8 cellular contexts compared by ENCODE assay signal in the genomic region with DNA sequence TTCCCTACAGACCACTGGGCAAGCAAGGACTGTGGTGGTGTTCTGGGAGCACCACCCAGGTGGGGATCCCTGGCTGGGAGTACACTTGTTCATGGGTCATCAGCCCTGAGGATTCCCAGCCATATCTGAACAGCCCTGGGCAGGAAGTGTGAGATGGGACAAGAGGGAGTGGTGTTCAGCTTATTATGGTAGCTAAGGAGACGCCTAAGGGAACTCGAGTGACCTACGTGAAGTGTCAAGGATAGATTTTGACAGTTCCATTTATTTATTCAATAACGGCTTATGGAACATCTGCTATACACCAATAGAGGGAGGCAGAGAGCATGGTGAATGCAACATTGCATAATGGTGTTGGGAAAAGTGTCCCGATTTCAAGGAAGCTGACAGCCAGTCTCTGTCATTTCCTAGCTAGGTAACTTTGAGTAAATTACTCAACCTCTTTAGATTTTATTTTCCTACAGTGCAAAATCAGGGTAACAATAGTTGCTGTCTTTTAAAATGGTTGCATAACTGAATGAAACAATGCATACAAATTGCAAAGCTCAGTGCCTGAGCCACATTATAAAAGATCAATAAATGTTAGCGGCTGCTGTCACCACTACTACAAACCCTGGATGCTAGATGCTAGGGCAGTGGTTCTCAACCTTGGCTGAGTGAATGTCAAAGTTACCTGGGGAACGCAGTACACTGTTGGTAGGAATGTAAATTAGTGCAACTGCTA.
DNase-seq lines count a peak whose midpoint lies in the region; ATAC-seq, FAIRE-seq and TF ChIP-seq lines count a peak whose summit lies in the region.

No MANE protein-coding gene starts in this region.

- ATAC-seq in HepG2 (peak; percentile 74), GM18909 (IDR thresholded peaks at IDR 0.05; ENCODE audit: poor library complexity, unreplicated experiment) (no peak), HG03039 (IDR thresholded peaks at IDR 0.05; ENCODE audit: unreplicated experiment) (no peak), HG03045 (IDR thresholded peaks at IDR 0.05; ENCODE audit: unreplicated experiment) (no peak)

- H3K4me1 Mint-ChIP-seq in MCF 10A (ENCODE audit: insufficient read depth, unreplicated experiment): no peaks in the 10 kb centered on the region

- H3K27ac ChIP-seq in KMS-11 (no peak overlapping the region), HepG2 (ENCODE audit: extremely low read length, insufficient read depth, low read length) (no peak overlapping the region)

- TF ChIP-seq CTCF in KMS-11 (conservative IDR thresholded peaks at IDR 0.05; ENCODE audit: low read depth, low read length) (peak; percentile 89), MCF 10A (IDR thresholded peaks at IDR 0.05; ENCODE audit: unreplicated experiment) (peak; percentile 27), HepG2 (CRISPR knock-in tag; IDR thresholded peaks at IDR 0.05) (peak; percentile 72)

- H3K36me3 ChIP-seq in KMS-11 (ENCODE audit: insufficient read depth) (no peaks in the 10 kb centered on the region), HepG2 (replicated peaks in 1 of 2; ENCODE audit: control insufficient read depth in 1 of 2, insufficient read depth in 2 of 2, low read length in 2 of 2) (no peaks in the 10 kb centered on the region)

- no TSS peak for BruUV-seq in MCF 10A (replicated peaks; lab: Mats Ljungman, UMichigan)
- BruUV-seq in HepG2 (replicated peaks; lab: Mats Ljungman, UMichigan): no TSS peak

- H3K4me3 ChIP-seq in KMS-11 (IDR thresholded peaks at IDR 0.05; ENCODE audit: insufficient read depth, low read depth, low read length): no peak overlapping the region
- H3K4me3 ChIP-seq in HepG2 (replicated peaks in 1 of 3; ENCODE audit: insufficient read depth in 1 of 3, low read depth in 2 of 3, low read length in 3 of 3): no peak overlapping the region

- H3K4me3 Mint-ChIP-seq in MCF 10A (ENCODE audit: unreplicated experiment): no peak overlapping the region

- H3K27me3 ChIP-seq in KMS-11 (ENCODE audit: insufficient read depth, low read depth) (no peaks in the 10 kb centered on the region), HepG2 (ENCODE audit: control insufficient read depth in 1 of 2, insufficient read depth in 2 of 2, low read length in 2 of 2) (peaks cover 0 to 3% of the 10 kb centered on the region in 2 experiments; a peak in 2 of 5 replicates)

- WGBS in HepG2 (ENCODE audit: low lambda C conversion rate): 14% methylated on average over 7 of the region's 7 CpGs

- H3K9ac ChIP-seq in KMS-11: no peak overlapping the region
- H3K9ac ChIP-seq in HepG2 (ENCODE audit: insufficient read depth, low read depth, low read length): no peak overlapping the region

- in situ Hi-C loops in HepG2 (cut with HindIII; ENCODE audit: extremely low pct_ligation_motif_present, low pct_unique_long_range_greater_than_20kb): no loop called here

- POLR2A ChIA-PET in MCF 10A (lab: Yijun Ruan, JAX) (no interaction called here), HepG2 (lab: Yijun Ruan, JAX) (no interaction called here)

- no peaks in the 10 kb centered on the region for H3K4me1 ChIP-seq in KMS-11 (ENCODE audit: low read depth, poor library complexity, severe bottlenecking)
- H3K4me1 ChIP-seq in HepG2 (ENCODE audit: insufficient read depth, low read length): no peaks in the 10 kb centered on the region

- peaks cover 37% of the 10 kb centered on the region for H3K9me3 Mint-ChIP-seq in MCF 10A (ENCODE audit: unreplicated experiment)

- peak; percentile 60 for DNase-seq in DMS53 (lab: John Stamatoyannopoulos, UW)
- DNase-seq in MCF 10A (ENCODE audit: unreplicated experiment): peak; percentile 14
- DNase-seq in HepG2 (ENCODE audit: low spot score): peak; percentile 57
- no peak for DNase-seq in NCI-H526 treated with DMSO at 0.1 percent for 48 hours (lab: John Stamatoyannopoulos, UW)

- TF ChIP-seq POLR2A in HepG2 (IDR thresholded peaks at IDR 0.05; ENCODE audit: insufficient read depth in 1 of 2, low read depth in 2 of 2, low read length in 2 of 2): no peak

- H4K20me1 ChIP-seq in KMS-11 (ENCODE audit: insufficient read depth) (no peaks in the 10 kb centered on the region), HepG2 (ENCODE audit: insufficient read depth, low read length) (no peaks in the 10 kb centered on the region)

- no peaks in the 10 kb centered on the region for H3K9me3 ChIP-seq in HepG2 (ENCODE audit: low read length)

- H3K79me2 ChIP-seq in KMS-11 (ENCODE audit: insufficient read depth, low read depth): no peaks in the 10 kb centered on the region
- H3K79me2 ChIP-seq in HepG2 (ENCODE audit: insufficient read depth, low read length): no peaks in the 10 kb centered on the region

- H2AFZ ChIP-seq in KMS-11 (ENCODE audit: low read depth) (peak overlapping the region; percentile 2; the same call in 1 of the 2 replicates), HepG2 (ENCODE audit: low read length) (no peak overlapping the region)

- TF ChIP-seq EP300 in HepG2 (IDR thresholded peaks at IDR 0.05; ENCODE audit: low read depth in 2 of 2, low read length in 2 of 2) (no peak), HepG2 (CRISPR knock-in tag; IDR thresholded peaks at IDR 0.05; ENCODE audit: borderline replicate concordance) (no peak)

- no peaks in the 10 kb centered on the region for H3K27me3 Mint-ChIP-seq in MCF 10A (ENCODE audit: insufficient read depth, unreplicated experiment)

- TF ChIP-seq RAD21 in HepG2 (CRISPR knock-in tag; IDR thresholded peaks at IDR 0.05): peak; percentile 59

- CTCF ChIA-PET in MCF 10A (lab: Yijun Ruan, JAX) (interaction anchor here (0.6 to 1.7 kb wide), 12 partner anchors 8 to 647 kb away, joined by 3 to 6 read pairs (median 4); partner anchors contain the start of gene GRIN2A), HepG2 (lab: Yijun Ruan, JAX; ENCODE audit: low intra/inter-chr PET ratio, low total read pairs) (interaction anchor here (1.8 to 2.3 kb wide), 3 partner anchors 350 to 533 kb away, joined by 5 to 15 read pairs (median 10); partner anchors contain the start of gene GRIN2A)

- FAIRE-seq in HepG2 (lab: Jason Lieb, UNC): peak; percentile 91

- no peaks in the 10 kb centered on the region for H3K36me3 Mint-ChIP-seq in MCF 10A (ENCODE audit: insufficient read depth, unreplicated experiment)

- intact Hi-C loops in MCF 10A (cut with micrococcal nuclease): loop anchor here (5.0 kb wide), 1 partner anchor 534 kb away; the partner anchor contains the start of gene GRIN2A
- intact Hi-C loops in HepG2 (cut with micrococcal nuclease; ENCODE audit: unreplicated experiment): loop anchor here (1.0 kb wide), 1 partner anchor 351 kb away; no protein-coding TSS in a partner anchor

- no peak overlapping the region for H3K4me2 ChIP-seq in KMS-11
- no peak overlapping the region for H3K4me2 ChIP-seq in HepG2 (ENCODE audit: low read depth, low read length)

- no peak overlapping the region for H3K27ac Mint-ChIP-seq in MCF 10A (ENCODE audit: low read depth, unreplicated experiment)

TF ChIP-seq in HepG2, 621 proteins besides CTCF, POLR2A, EP300 and RAD21 (continues in another document):
- TF ChIP-seq SMC3 (IDR thresholded peaks at IDR 0.05; ENCODE audit: low read length) (peak; percentile 86), PAF1 (CRISPR knock-in tag; IDR thresholded peaks at IDR 0.05) (no peak), HOXA7 (CRISPR knock-in tag; IDR thresholded peaks at IDR 0.05) (no peak), NFE2L2 (IDR thresholded peaks at IDR 0.05; ENCODE audit: low read length) (no peak), CHCHD3 (CRISPR knock-in tag; IDR thresholded peaks at IDR 0.05) (no peak), PHF20 (CRISPR knock-in tag; IDR thresholded peaks at IDR 0.05) (no peak), TOPORS (CRISPR knock-in tag; IDR thresholded peaks at IDR 0.05) (no peak), ZNF644 (CRISPR knock-in tag; IDR thresholded peaks at IDR 0.05; ENCODE audit: low read depth) (peak; percentile 70; the same call in 1 of the 2 replicates), ARNTL (CRISPR knock-in tag; IDR thresholded peaks at IDR 0.05) (no peak), BCL6 (CRISPR knock-in tag; IDR thresholded peaks at IDR 0.05) (peak; percentile 30; the same call in 1 of the 2 replicates), PATZ1 (CRISPR knock-in tag; IDR thresholded peaks at IDR 0.05) (no peak), SIX1 (CRISPR knock-in tag; IDR thresholded peaks at IDR 0.05; ENCODE audit: borderline replicate concordance) (no peak), ZNF496 (CRISPR knock-in tag; IDR thresholded peaks at IDR 0.05; ENCODE audit: insufficient replicate concordance) (no peak), THYN1 (CRISPR knock-in tag; IDR thresholded peaks at IDR 0.05; ENCODE audit: borderline replicate concordance, low read depth) (no peak)
- TF ChIP-seq, protein P1, sequence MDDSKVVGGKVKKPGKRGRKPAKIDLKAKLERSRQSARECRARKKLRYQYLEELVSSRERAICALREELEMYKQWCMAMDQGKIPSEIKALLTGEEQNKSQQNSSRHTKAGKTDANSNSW (CRISPR knock-in tag; IDR thresholded peaks at IDR 0.05; ENCODE audit: borderline replicate concordance): no peak
- TF ChIP-seq, protein P2, sequence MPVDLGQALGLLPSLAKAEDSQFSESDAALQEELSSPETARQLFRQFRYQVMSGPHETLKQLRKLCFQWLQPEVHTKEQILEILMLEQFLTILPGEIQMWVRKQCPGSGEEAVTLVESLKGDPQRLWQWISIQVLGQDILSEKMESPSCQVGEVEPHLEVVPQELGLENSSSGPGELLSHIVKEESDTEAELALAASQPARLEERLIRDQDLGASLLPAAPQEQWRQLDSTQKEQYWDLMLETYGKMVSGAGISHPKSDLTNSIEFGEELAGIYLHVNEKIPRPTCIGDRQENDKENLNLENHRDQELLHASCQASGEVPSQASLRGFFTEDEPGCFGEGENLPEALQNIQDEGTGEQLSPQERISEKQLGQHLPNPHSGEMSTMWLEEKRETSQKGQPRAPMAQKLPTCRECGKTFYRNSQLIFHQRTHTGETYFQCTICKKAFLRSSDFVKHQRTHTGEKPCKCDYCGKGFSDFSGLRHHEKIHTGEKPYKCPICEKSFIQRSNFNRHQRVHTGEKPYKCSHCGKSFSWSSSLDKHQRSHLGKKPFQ (CRISPR knock-in tag; IDR thresholded peaks at IDR 0.05; ENCODE audit: insufficient replicate concordance): no peak

Comparison
In these comparisons a context has a peak if more than half of its experiments do, and no peak if none do; other contexts are left out.
1. CTCF ChIP-seq: peak in every context shown above with its lines; median percentile 89 in KMS-11; 72 in HepG2; 27 in MCF 10A.